8 cellular contexts compared by ENCODE assay signal in the genomic region with DNA sequence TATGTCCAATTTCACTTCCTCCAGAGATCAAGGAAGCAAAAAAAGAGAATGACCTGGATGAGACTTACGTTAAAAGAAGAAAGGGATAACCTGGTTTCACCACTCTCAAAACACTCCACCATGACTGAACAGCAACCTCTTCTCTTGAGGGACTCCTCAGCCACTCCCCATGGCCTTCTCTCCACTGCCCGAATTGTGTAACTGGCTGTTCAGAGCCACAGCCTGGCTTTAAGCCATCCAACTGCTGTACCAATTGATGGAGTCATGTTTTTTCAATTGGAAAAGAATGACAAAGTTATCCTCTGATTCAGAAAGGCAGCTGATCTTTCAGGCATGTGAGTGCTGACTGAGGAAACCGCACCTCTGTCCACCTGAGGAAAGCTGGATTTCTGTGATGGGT.
DNase-seq lines count a peak whose midpoint lies in the region; ATAC-seq and TF ChIP-seq lines count a peak whose summit lies in the region.
"Not testable (repeated sequence)": the region's sequence is repeated elsewhere in the genome, so short reads cannot be mapped to it uniquely, and the experiment has no call there.

No MANE protein-coding gene starts in this region.

- TF ChIP-seq POLR2A in gastrocnemius medialis (IDR thresholded peaks at IDR 0.05): not testable (repeated sequence)

- DNase-seq in AG09319 (ENCODE audit: extremely low read depth, low read depth) (peak; percentile 15), GM04504 (ENCODE audit: low read depth) (peak; percentile 57), NOMO-1 treated with DMSO at 0.1 percent for 48 hours (lab: John Stamatoyannopoulos, UW; ENCODE audit: unreplicated experiment) (peak; percentile 33), adipocyte (ENCODE audit: low read depth) (peak; percentile 87), epithelial cell of proximal tubule (ENCODE audit: low read depth) (peak; percentile 56), glomerular visceral epithelial cell (ENCODE audit: extremely low spot score) (peak; percentile 31), lung microvascular endothelial cell (ENCODE audit: low read depth in 2 of 2) (peak; percentile 6 to 18), gastrocnemius medialis (peak; percentile 41 to 70)

- intact Hi-C loops in gastrocnemius medialis (cut with DNase I; ENCODE audit: low total_unique reads): not testable (repeated sequence)

- in situ Hi-C loops in gastrocnemius medialis (cut with MboI; ENCODE audit: low sequenced_read_pairs in 4 of 4): not testable (repeated sequence)

- not testable (repeated sequence) for TF ChIP-seq CTCF in AG09319 (IDR thresholded peaks at IDR 0.05; ENCODE audit: low read depth, low read length); epithelial cell of proximal tubule (conservative IDR thresholded peaks at IDR 0.05; ENCODE audit: low read depth, low read length); gastrocnemius medialis (IDR thresholded peaks at IDR 0.05 in 4 of 5, conservative IDR thresholded peaks at IDR 0.05 in 1 of 5)

- H3K27me3 ChIP-seq in adipocyte (replicated peaks; ENCODE audit: control insufficient read depth, insufficient read depth, low read length); gastrocnemius medialis: not testable (repeated sequence)

- ATAC-seq in gastrocnemius medialis: peak; percentile 20 to 28

- H3K4me1 ChIP-seq in adipocyte (ENCODE audit: control insufficient read depth, insufficient read depth, low read length): peaks cover 16% of the 10 kb centered on the region
- not testable (repeated sequence) for H3K4me1 ChIP-seq in gastrocnemius medialis

- H3K9me3 ChIP-seq in adipocyte (ENCODE audit: control insufficient read depth, low read length); gastrocnemius medialis: not testable (repeated sequence)

- H3K36me3 ChIP-seq in adipocyte (ENCODE audit: control insufficient read depth, insufficient read depth, low read length, severe bottlenecking); gastrocnemius medialis: not testable (repeated sequence)

- H3K27ac ChIP-seq in gastrocnemius medialis: peak overlapping the region in 3 of 4 donors; percentile 31 to 66 (median 33)

- H3K9ac ChIP-seq in adipocyte (ENCODE audit: low read length): not testable (repeated sequence)

- H3K4me3 ChIP-seq in adipocyte (ENCODE audit: low read length): peak overlapping the region; percentile 11
- H3K4me3 ChIP-seq in epithelial cell of proximal tubule (ENCODE audit: low read depth, low read length); gastrocnemius medialis: not testable (repeated sequence)

Comparison
In these comparisons a context has a peak if more than half of its experiments do, and no peak if none do; other contexts are left out.
1. DNase-seq: peak in every context shown above with its lines; median percentile 87 in adipocyte; 57 in GM04504; 56 in epithelial cell of proximal tubule; 56 in gastrocnemius medialis; 33 in NOMO-1 treated with DMSO at 0.1 percent for 48 hours; 31 in glomerular visceral epithelial cell; 15 in AG09319; 12 in lung microvascular endothelial cell.